In the genomic region with DNA sequence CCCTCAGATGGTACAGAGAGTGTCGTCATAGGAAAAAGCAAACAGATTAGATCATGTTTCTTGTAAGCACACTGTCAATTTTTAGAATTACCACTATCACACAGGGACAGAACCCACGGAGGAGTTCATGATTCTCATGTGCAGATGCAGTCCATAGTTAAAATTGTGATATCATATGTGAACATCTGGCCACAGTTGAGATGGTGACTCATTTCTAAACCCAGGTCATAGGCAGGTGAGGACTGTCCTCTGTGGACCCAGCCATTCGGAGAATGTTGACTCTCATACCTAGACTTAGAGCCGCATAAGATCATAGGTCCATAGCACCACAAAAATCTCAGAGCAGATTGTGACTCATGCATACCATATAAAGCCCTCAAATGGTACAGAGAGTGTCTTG, we compare ENCODE assay signal across 32 cellular contexts. TPM values are rescaled to one million over a fixed set of nuclear protein-coding genes. Genes with fewer than 3 reads are reported as not detected.
"Had no signal": no experiment of that assay in that cellular context is flagged by ENCODE, and none has a peak within 500 bp of the region (broad histone marks: within the 10 kb centered on the region; RNA-seq: fewer than 3 reads in every experiment).

No MANE protein-coding gene starts in this region.

- H3K9me3 ChIP-seq: adrenal gland, left ventricle myocardium inferior, right lobe of liver had no signal

- H3K27ac Mint-ChIP-seq: activated CD8-positive, alpha-beta T cell treated with anti-CD3 and anti-CD28 coated beads for 36 hours; activated naive CD8-positive, alpha-beta T cell treated with anti-CD3 and anti-CD28 coated beads for 36 hours; natural killer cell treated with Interleukin-12 subunit alpha and Interleukin-12 subunit beta and Interleukin-15 and Interleukin-18, amount 100 ng/mL, for 72 hours; stimulated activated memory B cell treated with anti-CD40 and anti-IgM and Interleukin-4, amounts not matched to agents 10 μg/mL and 1 μg/mL and 100 μg/mL, for 72 hours; T-helper 1 cell treated with Interleukin-12 subunit alpha and Interleukin-12 subunit beta and Interleukin-4 antibody, amounts not matched to agents 30 μg/mL and 1 μg/mL, for 36 hours had no signal

- H3K27me3 ChIP-seq: adrenal gland, esophagus muscularis mucosa, foreskin keratinocyte, heart left ventricle, right lobe of liver, tibial nerve had no signal

- H3K4me1 ChIP-seq: adrenal gland, esophagus muscularis mucosa, foreskin keratinocyte, heart left ventricle, left ventricle myocardium inferior, right lobe of liver, tibial nerve had no signal

- FAIRE-seq: bronchial epithelial cell, colon, islet of Langerhans, TTC549 had no signal

- H3K36me3 Mint-ChIP-seq: activated naive CD8-positive, alpha-beta T cell treated with anti-CD3 and anti-CD28 coated beads for 36 hours; stimulated activated memory B cell treated with anti-CD40 and anti-IgM and Interleukin-4, amounts not matched to agents 10 μg/mL and 1 μg/mL and 100 μg/mL, for 72 hours had no signal

- ATAC-seq: activated CD8-positive, alpha-beta T cell treated with anti-CD3 and anti-CD28 coated beads for 36 hours; foreskin keratinocyte; heart left ventricle; mucosa of descending colon; right lobe of liver; stimulated activated memory B cell treated with anti-CD40 and anti-IgM and Interleukin-4, amounts not matched to agents 10 μg/mL and 1 μg/mL and 100 μg/mL, for 72 hours had no signal

- DNase-seq: activated CD4-positive, alpha-beta T cell treated with anti-CD3 and anti-CD28 coated beads, Interleukin-2, amount 50 U/mL, for 1 hour; activated CD4-positive, CD25-positive, alpha-beta regulatory T cell treated with anti-CD3 and anti-CD28 coated beads, Interleukin-2, amount 50 U/mL, for 72 hours; activated CD8-positive, alpha-beta T cell treated with anti-CD3 and anti-CD28 coated beads for 36 hours; activated naive CD4-positive, alpha-beta T cell; activated naive CD8-positive, alpha-beta T cell treated with anti-CD3 and anti-CD28 coated beads for 36 hours; activated T-cell treated with anti-CD3 and anti-CD28 coated beads, Interleukin-2, amount 50 U/mL, for 48 hours; adrenal gland; dermis blood vessel endothelial cell; effector CD4-positive, alpha-beta T cell; heart left ventricle; left ventricle myocardium inferior; mucosa of descending colon; right lobe of liver; stimulated activated CD4-positive, alpha-beta T cell treated with anti-CD3 and anti-CD28 coated beads, Interleukin-1b, Interleukin-23, amount 100 ng/mL, for 48 hours; stimulated activated CD4-positive, alpha-beta T cell treated with anti-CD3 and anti-CD28 coated beads, Interleukin-4, amount 100 ng/mL, for 4 hours; stimulated activated CD8-positive, alpha-beta memory T cell treated with anti-CD3 and anti-CD28 coated beads, Interleukin-4, amount 100 ng/mL, for 48 hours; SW 1271; T-helper 9 cell had no signal

- H3K36me3 ChIP-seq: adrenal gland, esophagus muscularis mucosa, heart left ventricle, left ventricle myocardium inferior, right lobe of liver, tibial nerve had no signal

- H3K27me3 Mint-ChIP-seq: activated CD8-positive, alpha-beta T cell treated with anti-CD3 and anti-CD28 coated beads for 36 hours; activated naive CD8-positive, alpha-beta T cell treated with anti-CD3 and anti-CD28 coated beads for 36 hours; central memory CD8-positive, alpha-beta T cell; natural killer cell treated with Interleukin-12 subunit alpha and Interleukin-12 subunit beta and Interleukin-15 and Interleukin-18, amount 100 ng/mL, for 72 hours; stimulated activated memory B cell treated with anti-CD40 and anti-IgM and Interleukin-4, amounts not matched to agents 10 μg/mL and 1 μg/mL and 100 μg/mL, for 72 hours had no signal

- H3K27ac ChIP-seq: adrenal gland, esophagus muscularis mucosa, foreskin keratinocyte, heart left ventricle, left ventricle myocardium inferior, right lobe of liver, skin epidermis, tibial nerve, VCaP had no signal

- H3K4me3 Mint-ChIP-seq: activated CD8-positive, alpha-beta T cell treated with anti-CD3 and anti-CD28 coated beads for 36 hours; activated naive CD8-positive, alpha-beta T cell treated with anti-CD3 and anti-CD28 coated beads for 36 hours; central memory CD8-positive, alpha-beta T cell; natural killer cell treated with Interleukin-12 subunit alpha and Interleukin-12 subunit beta and Interleukin-15 and Interleukin-18, amount 100 ng/mL, for 72 hours; stimulated activated memory B cell treated with anti-CD40 and anti-IgM and Interleukin-4, amounts not matched to agents 10 μg/mL and 1 μg/mL and 100 μg/mL, for 72 hours; T-helper 1 cell treated with Interleukin-12 subunit alpha and Interleukin-12 subunit beta and Interleukin-4 antibody, amounts not matched to agents 30 μg/mL and 1 μg/mL, for 36 hours had no signal

- H3K4me3 ChIP-seq: adrenal gland, esophagus muscularis mucosa, heart left ventricle, left ventricle myocardium inferior, lung, mucosa of descending colon, right lobe of liver, skin epidermis, tibial nerve had no signal

- H3K4me1 Mint-ChIP-seq: activated naive CD8-positive, alpha-beta T cell treated with anti-CD3 and anti-CD28 coated beads for 36 hours; central memory CD8-positive, alpha-beta T cell; stimulated activated memory B cell treated with anti-CD40 and anti-IgM and Interleukin-4, amounts not matched to agents 10 μg/mL and 1 μg/mL and 100 μg/mL, for 72 hours had no signal

RNA-seq across cellular contexts. Expression of gene ZNF730, which starts 17.8 kb away (rescaled TPM):
- total RNA-seq: right lobe of liver had no signal
- polyA plus RNA-seq: heart left ventricle had no signal
